Comparison of ENCODE assay signal across 9 cellular contexts in the genomic region with DNA sequence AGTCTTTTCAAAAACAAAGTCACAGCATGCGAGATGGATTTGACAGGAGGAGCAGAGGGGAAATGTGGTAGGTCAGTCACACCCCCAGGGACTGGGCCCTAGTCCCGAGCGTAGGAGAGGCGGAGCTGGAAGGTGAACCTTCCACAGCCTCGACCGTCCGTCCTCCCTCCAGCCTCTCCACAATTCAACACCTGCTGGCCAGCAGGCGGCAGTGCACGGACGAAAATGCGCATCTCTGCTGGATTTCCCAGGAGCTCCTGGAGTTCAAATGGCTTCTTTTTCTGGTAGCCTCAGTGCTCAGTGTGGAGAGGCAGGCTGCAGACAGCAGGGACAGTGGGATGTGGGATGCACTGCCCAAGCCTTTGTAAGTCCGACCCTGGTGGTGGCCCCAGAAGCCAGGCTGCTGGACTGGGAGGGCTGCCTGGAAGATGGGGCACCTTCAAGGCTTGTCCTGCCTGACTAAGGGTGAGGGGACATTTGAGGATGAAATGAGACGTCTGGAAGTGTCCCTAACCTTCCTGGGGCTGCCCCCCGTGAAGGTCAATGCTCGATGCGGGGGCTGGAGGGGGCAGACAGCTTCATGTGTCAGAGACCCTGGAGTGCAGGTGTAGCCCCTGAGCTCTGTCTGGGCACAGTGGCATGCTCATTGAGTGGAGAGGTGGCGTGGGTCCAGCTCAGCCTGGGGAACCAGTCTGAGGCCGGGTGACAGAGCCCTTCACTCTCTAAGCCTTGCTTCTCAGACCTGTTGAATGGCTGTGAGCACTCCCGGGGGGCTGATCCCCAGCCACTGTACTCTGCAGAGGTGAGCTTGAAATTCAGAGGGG.
DNase-seq lines count a peak whose midpoint lies in the region; ATAC-seq and TF ChIP-seq lines count a peak whose summit lies in the region.
"Had no signal": no experiment of that assay in that cellular context is flagged by ENCODE, and none has a peak within 500 bp of the region (broad histone marks: within the 10 kb centered on the region; RNA-seq: fewer than 3 reads in every experiment).

No MANE protein-coding gene starts in this region.

- H3K4me3 ChIP-seq in colonic mucosa = no peak overlapping the region

- no peak for DNase-seq in activated naive CD4-positive, alpha-beta T cell treated with anti-CD3 and anti-CD28 coated beads, Interleukin-2, amount 50 U/mL, for 72 hours (ENCODE audit: low spot score in 2 of 2)
- DNase-seq in activated naive CD4-positive, alpha-beta T cell treated with Interleukin-2 at 50 U/mL for 16 hours = no peak
- DNase-seq in NOMO-1 treated with dmso at 0.1 percent for 144 hours (lab: John Stamatoyannopoulos, UW; ENCODE audit: unreplicated experiment) = peak; percentile 34
- DNase-seq in colonic mucosa = peak; percentile 77
- peak; percentile 67 for DNase-seq in medulla oblongata (ENCODE audit: extremely low spot score)

- no peak overlapping the region for H3K27ac Mint-ChIP-seq in activated naive CD4-positive, alpha-beta T cell treated with anti-CD3 and anti-CD28 coated beads, Interleukin-2, amount 50 U/mL, for 72 hours

- no peaks in the 10 kb centered on the region for H3K36me3 ChIP-seq in colonic mucosa

- no peaks in the 10 kb centered on the region for H3K9me3 Mint-ChIP-seq in activated naive CD4-positive, alpha-beta T cell treated with anti-CD3 and anti-CD28 coated beads, Interleukin-2, amount 50 U/mL, for 72 hours

- H3K9me3 ChIP-seq in colonic mucosa = no peaks in the 10 kb centered on the region

- no peaks in the 10 kb centered on the region for H3K27me3 ChIP-seq in colonic mucosa

- no peaks in the 10 kb centered on the region for H3K36me3 Mint-ChIP-seq in activated naive CD4-positive, alpha-beta T cell treated with anti-CD3 and anti-CD28 coated beads, Interleukin-2, amount 50 U/mL, for 72 hours

- TF ChIP-seq CTCF in colonic mucosa (IDR thresholded peaks at IDR 0.05) = peak; percentile 65

- no peaks in the 10 kb centered on the region for H3K4me1 ChIP-seq in colonic mucosa

- no peak overlapping the region for H3K27ac ChIP-seq in colonic mucosa
- H3K27ac ChIP-seq: epithelial cell of prostate had no signal

- ATAC-seq in activated naive CD4-positive, alpha-beta T cell treated with anti-CD3 and anti-CD28 coated beads, Interleukin-2, amount 50 U/mL, for 72 hours = peak; percentile 24 to 69
- ATAC-seq in HG03432 (IDR thresholded peaks at IDR 0.05; ENCODE audit: unreplicated experiment) = peak; percentile 75
- ATAC-seq in HG03139 (IDR thresholded peaks at IDR 0.05; ENCODE audit: unreplicated experiment) = no peak
- ATAC-seq in HG03196 (IDR thresholded peaks at IDR 0.05; ENCODE audit: unreplicated experiment) = no peak

- intact Hi-C loops in colonic mucosa (cut with DNase I) = loop anchor here (5.0 kb wide), 1 partner anchor 262 kb away; no protein-coding TSS in a partner anchor

- no peak overlapping the region for H3K9ac ChIP-seq in colonic mucosa (ENCODE audit: low read depth in 2 of 2, low read length in 2 of 2)

Comparison
In these comparisons a context has a peak if more than half of its experiments do, and no peak if none do; other contexts are left out.
1. ATAC-seq: peak in activated naive CD4-positive, alpha-beta T cell treated with anti-CD3 and anti-CD28 coated beads, Interleukin-2, amount 50 U/mL, for 72 hours (2 of 2) and HG03432 (single experiment); none in HG03139 (single experiment) and HG03196 (single experiment).
2. DNase-seq: peak in NOMO-1 treated with dmso at 0.1 percent for 144 hours (single experiment), colonic mucosa (single experiment) and medulla oblongata (single experiment); none in activated naive CD4-positive, alpha-beta T cell treated with anti-CD3 and anti-CD28 coated beads, Interleukin-2, amount 50 U/mL, for 72 hours (0 of 2) and activated naive CD4-positive, alpha-beta T cell treated with Interleukin-2 at 50 U/mL for 16 hours (single experiment).